ENCODE assay signal across 16 cellular contexts in genomic region chr7:46652317-46652716, GRCh38.
"Had no signal": no experiment of that assay in that cellular context is flagged by ENCODE, and none has a peak within 500 bp of the region (broad histone marks: within the 10 kb centered on the region; RNA-seq: fewer than 3 reads in every experiment).

No MANE protein-coding gene starts in this region.

- H3K4me1 ChIP-seq: ascending aorta had no signal

- H3K27ac ChIP-seq: ascending aorta, dorsolateral prefrontal cortex had no signal

- H3K4me3 ChIP-seq: ascending aorta, dorsolateral prefrontal cortex, transverse colon had no signal

- FAIRE-seq: kidney had no signal

- ATAC-seq: activated naive CD8-positive, alpha-beta T cell treated with anti-CD3 and anti-CD28 coated beads, Interleukin-2, amount 50 U/mL, for 24 hours; left ventricle myocardium superior; natural killer cell treated with Interleukin-12 subunit alpha and Interleukin-12 subunit beta and Interleukin-15 and Interleukin-18, amount 100 ng/mL, for 72 hours had no signal

- H3K9me3 ChIP-seq: ascending aorta, transverse colon had no signal

- DNase-seq: activated naive CD8-positive, alpha-beta T cell treated with anti-CD3 and anti-CD28 coated beads, Interleukin-2, amount 50 U/mL, for 24 hours; activated T-cell treated with anti-CD3 and anti-CD28 coated beads for 4 hours; dorsolateral prefrontal cortex; endodermal cell; erythroblast; hippocampal formation; kidney; left ventricle myocardium superior; mesendoderm; retina; stimulated activated CD4-positive, alpha-beta T cell treated with anti-CD3 and anti-CD28 coated beads, Interleukin-4, amount 100 ng/mL, for 1 hour; stimulated activated naive CD4-positive, alpha-beta T cell; substantia nigra; transverse colon had no signal

- H3K27me3 ChIP-seq: ascending aorta, transverse colon had no signal

- H3K36me3 ChIP-seq: ascending aorta, transverse colon had no signal
